In the genomic region with DNA sequence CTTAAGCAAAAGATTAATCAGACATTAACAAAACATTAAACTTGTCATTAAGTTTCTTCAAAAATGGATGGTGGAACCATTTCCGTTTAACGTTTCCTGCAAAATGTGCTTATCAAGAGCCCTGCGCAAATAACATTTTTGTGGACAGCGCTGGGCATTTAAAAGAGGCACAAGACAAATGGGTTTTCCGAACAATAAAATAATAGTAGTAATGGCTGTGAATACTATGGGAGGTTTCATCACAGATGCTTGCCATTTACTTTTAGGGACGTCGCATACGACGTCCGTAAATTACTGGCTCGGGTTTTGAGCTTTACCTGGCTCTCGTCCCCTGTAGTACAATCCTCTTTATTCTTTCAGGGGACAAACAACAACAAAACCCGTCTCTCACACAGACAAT, we compare ENCODE assay signal across 9 cellular contexts. TPM values are rescaled to one million over a fixed set of nuclear protein-coding genes. Genes with fewer than 3 reads are reported as not detected.
DNase-seq lines count a peak whose midpoint lies in the region; ATAC-seq and TF ChIP-seq lines count a peak whose summit lies in the region.
"Had no signal": no experiment of that assay in that cellular context is flagged by ENCODE, and none has a peak within 500 bp of the region (broad histone marks: within the 10 kb centered on the region; RNA-seq: fewer than 3 reads in every experiment).

No MANE protein-coding gene starts in this region.

- no peak overlapping the region for H3K4me3 Mint-ChIP-seq in CD8-positive, alpha-beta memory T cell
- no peak overlapping the region for H3K4me3 Mint-ChIP-seq in T-helper 17 cell
- H3K4me3 Mint-ChIP-seq in activated T-cell treated with anti-CD3 and anti-CD28 coated beads, Interleukin-2, amount 50 U/mL, for 4 hours, result no peak overlapping the region
- H3K4me3 Mint-ChIP-seq: naive B cell had no signal

- peak overlapping the region; percentile 100 for H3K27ac ChIP-seq in CD8-positive, alpha-beta memory T cell (ENCODE audit: low read depth, low read length)
- H3K27ac ChIP-seq in esophagus (ENCODE audit: low read depth in 2 of 2, low read length in 1 of 2) (peak overlapping the region; percentile 10 to 99), parathyroid adenoma (peak overlapping the region; percentile 88)

- ATAC-seq in T-helper 17 cell, result no peak
- no peak for ATAC-seq in activated T-cell treated with anti-CD3 and anti-CD28 coated beads, Interleukin-2, amount 50 U/mL, for 4 hours

- H3K27me3 Mint-ChIP-seq in CD8-positive, alpha-beta memory T cell, result no peaks in the 10 kb centered on the region
- H3K27me3 Mint-ChIP-seq in T-helper 17 cell, result no peaks in the 10 kb centered on the region
- H3K27me3 Mint-ChIP-seq in activated T-cell treated with anti-CD3 and anti-CD28 coated beads, Interleukin-2, amount 50 U/mL, for 4 hours (ENCODE audit: low read depth), result no peaks in the 10 kb centered on the region
- H3K27me3 Mint-ChIP-seq: naive B cell had no signal

- H3K27ac Mint-ChIP-seq in CD8-positive, alpha-beta memory T cell, result no peak overlapping the region
- H3K27ac Mint-ChIP-seq in T-helper 17 cell, result no peak overlapping the region
- H3K27ac Mint-ChIP-seq: naive B cell had no signal

- H3K79me2 ChIP-seq in parathyroid adenoma, result peaks cover 19% of the 10 kb centered on the region

- TF ChIP-seq CTCF in NB4 (IDR thresholded peaks at IDR 0.05; ENCODE audit: low read depth, low read length) (no peak), parathyroid adenoma (IDR thresholded peaks at IDR 0.05) (no peak), GM10248 (IDR thresholded peaks at IDR 0.05; ENCODE audit: control extremely low read depth, extremely low read depth, low read depth, missing control alignments) (no peak)

- peak in 1 of 5 donors; percentile 24 for DNase-seq in CD8-positive, alpha-beta memory T cell
- DNase-seq in NB4 (ENCODE audit: low read depth) (peak; percentile 28), NCI-H1930 (lab: John Stamatoyannopoulos, UW) (no peak), GM10248 (ENCODE audit: extremely low spot score) (no peak), T-helper 17 cell (no peak)
- DNase-seq in activated T-cell treated with anti-CD3 and anti-CD28 coated beads, Interleukin-2, amount 50 U/mL, for 4 hours, result no peak
- DNase-seq: naive B cell had no signal

- no peak for TF ChIP-seq POLR2A in NB4 (IDR thresholded peaks at IDR 0.05; ENCODE audit: extremely low read depth, insufficient read length)

- no peak overlapping the region for H3K9ac ChIP-seq in parathyroid adenoma

- no peaks in the 10 kb centered on the region for H3K9me3 ChIP-seq in CD8-positive, alpha-beta memory T cell (ENCODE audit: low read length)
- H3K9me3 ChIP-seq in esophagus (ENCODE audit: control insufficient read depth in 2 of 2, insufficient read depth in 1 of 2, low read depth in 1 of 2, low read length in 1 of 2), result no peaks in the 10 kb centered on the region
- no peaks in the 10 kb centered on the region for H3K9me3 ChIP-seq in parathyroid adenoma (ENCODE audit: control insufficient read depth, low read length)
- H3K9me3 ChIP-seq in T-helper 17 cell (ENCODE audit: control insufficient read depth, low read length, poor library complexity, severe bottlenecking), result no peaks in the 10 kb centered on the region

- H3K36me3 ChIP-seq in CD8-positive, alpha-beta memory T cell (ENCODE audit: insufficient read depth, low read length), result no peaks in the 10 kb centered on the region
- H3K36me3 ChIP-seq in esophagus (ENCODE audit: control insufficient read depth in 2 of 2, insufficient read depth in 2 of 2, low read length in 1 of 2) (no peaks in the 10 kb centered on the region), parathyroid adenoma (ENCODE audit: control insufficient read depth, insufficient read depth, low read length) (no peaks in the 10 kb centered on the region)

- H3K27me3 ChIP-seq in CD8-positive, alpha-beta memory T cell (ENCODE audit: insufficient read depth, low read length, poor library complexity, severe bottlenecking), result no peaks in the 10 kb centered on the region
- no peaks in the 10 kb centered on the region for H3K27me3 ChIP-seq in esophagus (ENCODE audit: control insufficient read depth in 1 of 2, insufficient read depth in 2 of 2, low read length in 2 of 2)
- no peaks in the 10 kb centered on the region for H3K27me3 ChIP-seq in parathyroid adenoma (ENCODE audit: control insufficient read depth, insufficient read depth, low read length)

- H3K4me2 ChIP-seq in parathyroid adenoma (ENCODE audit: low read length), result peak overlapping the region; percentile 72

- H3K4me1 Mint-ChIP-seq in CD8-positive, alpha-beta memory T cell, result peaks cover 47 to 66% (median 65%) of the 10 kb centered on the region in 3 donors
- H3K4me1 Mint-ChIP-seq in T-helper 17 cell, result peaks cover 58% of the 10 kb centered on the region
- H3K4me1 Mint-ChIP-seq in activated T-cell treated with anti-CD3 and anti-CD28 coated beads, Interleukin-2, amount 50 U/mL, for 4 hours (ENCODE audit: low read depth), result peaks cover 59% of the 10 kb centered on the region

- peaks cover 44% of the 10 kb centered on the region for H3K4me1 ChIP-seq in CD8-positive, alpha-beta memory T cell (ENCODE audit: insufficient read depth, low read length)
- H3K4me1 ChIP-seq in esophagus (ENCODE audit: control insufficient read depth in 2 of 2, insufficient read depth in 2 of 2, low read length in 1 of 2) (no peaks in the 10 kb centered on the region), parathyroid adenoma (peaks cover 5% of the 10 kb centered on the region)

- H3K4me3 ChIP-seq in CD8-positive, alpha-beta memory T cell (ENCODE audit: low read length), result peak overlapping the region; percentile 97
- H3K4me3 ChIP-seq in NB4 (ENCODE audit: low read depth, low read length) (peak overlapping the region; percentile 78), esophagus (ENCODE audit: low read depth in 1 of 2, low read length in 2 of 2) (peak overlapping the region; percentile 74 to 97), parathyroid adenoma (ENCODE audit: low read depth, low read length) (peak overlapping the region; percentile 72)

- 1% methylated on average over 13 of the region's 13 CpGs for WGBS in esophagus, 2 donors

- no peaks in the 10 kb centered on the region for H3K9me3 Mint-ChIP-seq in CD8-positive, alpha-beta memory T cell
- H3K9me3 Mint-ChIP-seq in activated T-cell treated with anti-CD3 and anti-CD28 coated beads, Interleukin-2, amount 50 U/mL, for 4 hours, result no peaks in the 10 kb centered on the region
- H3K9me3 Mint-ChIP-seq: naive B cell had no signal

- peaks cover 0 to 58% (median 7%) of the 10 kb centered on the region in 3 donors for H3K36me3 Mint-ChIP-seq in CD8-positive, alpha-beta memory T cell
- H3K36me3 Mint-ChIP-seq in T-helper 17 cell (ENCODE audit: low read depth), result peaks cover 5% of the 10 kb centered on the region
- peaks cover 15% of the 10 kb centered on the region for H3K36me3 Mint-ChIP-seq in activated T-cell treated with anti-CD3 and anti-CD28 coated beads, Interleukin-2, amount 50 U/mL, for 4 hours (ENCODE audit: insufficient read depth)

- POLR2A ChIA-PET in CD8-positive, alpha-beta memory T cell (lab: Charles Lee), result interaction anchor here (0.6 to 5.6 kb wide), 4 partner anchors 11 to 30 kb away, joined by 5 to 163 read pairs (median 12); no protein-coding TSS in a partner anchor
- POLR2A ChIA-PET in GM10248 (lab: Yijun Ruan, JAX), result interaction anchor here (0.5 to 0.6 kb wide), 2 partner anchors 141 to 372 kb away, joined by 3 to 6 read pairs; partner anchors contain the start of gene EXPH5

- H2AFZ ChIP-seq in parathyroid adenoma, result peak overlapping the region; percentile 63

- CTCF ChIA-PET in CD8-positive, alpha-beta memory T cell (lab: Charles Lee), result interaction anchor here (0.8 to 7.3 kb wide), 3 partner anchors 16 to 455 kb away, joined by 3 to 160 read pairs (median 18); no protein-coding TSS in a partner anchor
- CTCF ChIA-PET in GM10248 (lab: Yijun Ruan, JAX), result interaction anchor here (0.9 to 2.5 kb wide), 3 partner anchors 14 to 57 kb away, joined by 3 to 12 read pairs (median 3); no protein-coding TSS in a partner anchor

RNA-seq across cellular contexts. Expression of gene NPAT, which starts 1.0 kb away (rescaled TPM):
- total RNA-seq in CD8-positive, alpha-beta memory T cell, result 10 to 100 TPM; 38.9 to 39.7 TPM
- polyA plus RNA-seq in CD8-positive, alpha-beta memory T cell, result 39.6 TPM
- polyA plus RNA-seq in esophagus, result 1 to 10 TPM; 2.0 to 2.5 TPM
- 10 to 100 TPM; 23.3 to 31.0 TPM for total RNA-seq in T-helper 17 cell
- 10 to 100 TPM; 23.2 to 24.7 (median 24.4) TPM for total RNA-seq in activated T-cell treated with anti-CD3 and anti-CD28 coated beads, Interleukin-2, amount 50 U/mL, for 4 hours

RNA-seq across cellular contexts. Expression of gene ATM, which starts 1.5 kb away (rescaled TPM):
- total RNA-seq in CD8-positive, alpha-beta memory T cell, result 10 to 100 TPM; 76.0 to 77.1 TPM
- 87.1 TPM for polyA plus RNA-seq in CD8-positive, alpha-beta memory T cell
- 1 to 10 TPM; 6.6 to 8.3 TPM for polyA plus RNA-seq in esophagus
- total RNA-seq in T-helper 17 cell, result 100 to 1,000 TPM; 203 to 260 TPM
- total RNA-seq in activated T-cell treated with anti-CD3 and anti-CD28 coated beads, Interleukin-2, amount 50 U/mL, for 4 hours, result 10 to 100 TPM; 21.0 to 26.8 (median 23.5) TPM
